Comparison of ENCODE assay signal across 1 cellular context in the genomic region with DNA sequence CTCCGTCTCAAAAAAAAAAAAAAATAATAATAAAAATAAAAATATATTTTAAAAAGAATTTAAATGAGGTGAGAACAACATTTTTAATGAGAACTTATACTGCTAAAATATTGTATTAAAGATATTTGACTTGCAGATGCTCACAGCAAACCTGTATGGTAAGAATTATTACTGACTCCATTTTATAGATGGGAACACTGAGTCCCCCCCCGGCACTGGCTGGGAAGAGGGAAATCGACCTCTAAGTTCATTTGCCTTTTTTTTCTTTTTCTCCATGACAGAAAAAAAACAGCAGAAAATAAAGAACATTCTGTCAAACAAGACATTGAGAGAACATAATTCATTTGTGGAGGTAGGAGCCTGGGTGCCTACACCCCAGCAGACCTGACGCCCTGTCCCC.
A peak's percentile ranks its signal among the peaks of the same experiment; 100 is the strongest.
TF ChIP-seq lines count a peak whose summit lies in the region.

No MANE protein-coding gene starts in this region.

TF ChIP-seq in H1, 55 proteins besides CTCF, POLR2A, EP300 and RAD21:
- TF ChIP-seq SIX5 (IDR thresholded peaks at IDR 0.05; ENCODE audit: low read depth, low read length) (no peak), KDM1A (IDR thresholded peaks at IDR 0.05; ENCODE audit: borderline replicate concordance, low read length) (peak; percentile 75; the same call in 1 of the 2 replicates)
